In genomic region chr11:62885137-62885536, GRCh38 we compare ENCODE assay signal across 1 cellular context.
A peak's percentile ranks its signal among the peaks of the same experiment; 100 is the strongest.
TF ChIP-seq lines count a peak whose summit lies in the region.

No MANE protein-coding gene starts in this region.

TF ChIP-seq in K562, 482 proteins besides CTCF, POLR2A, EP300 and RAD21:
- TF ChIP-seq ZBTB1 (CRISPR knock-in tag; IDR thresholded peaks at IDR 0.05; ENCODE audit: borderline replicate concordance, low read depth) (no peak), NR0B1 (IDR thresholded peaks at IDR 0.05; ENCODE audit: partially characterized antibody) (no peak), RB1 (IDR thresholded peaks at IDR 0.05; ENCODE audit: low read depth) (no peak), SIRT6 (IDR thresholded peaks at IDR 0.05; ENCODE audit: low read depth, low read length) (peak; percentile 68), RBFOX2 (IDR thresholded peaks at IDR 0.05; ENCODE audit: low read depth, low read length) (0 out of 2 replicates have a peak, but pooled peaks have one; percentile 24), ZNF431 (CRISPR knock-in tag; IDR thresholded peaks at IDR 0.05) (0 out of 2 replicates have a peak, but pooled peaks have one; percentile 39), POLR2AphosphoS5 (IDR thresholded peaks at IDR 0.05; ENCODE audit: control insufficient read depth, insufficient read depth, low read depth, low read length) (peak; percentile 56; the same call in 1 of the 2 replicates), FOXA3 (CRISPR knock-in tag; conservative IDR thresholded peaks at IDR 0.05 in 1 of 2, IDR thresholded peaks at IDR 0.05 in 1 of 2) (no peak), SUPT5H (IDR thresholded peaks at IDR 0.05) (peak; percentile 44; the same call in 1 of the 2 replicates)
